ENCODE assay signal across 1 cellular context in the genomic region with DNA sequence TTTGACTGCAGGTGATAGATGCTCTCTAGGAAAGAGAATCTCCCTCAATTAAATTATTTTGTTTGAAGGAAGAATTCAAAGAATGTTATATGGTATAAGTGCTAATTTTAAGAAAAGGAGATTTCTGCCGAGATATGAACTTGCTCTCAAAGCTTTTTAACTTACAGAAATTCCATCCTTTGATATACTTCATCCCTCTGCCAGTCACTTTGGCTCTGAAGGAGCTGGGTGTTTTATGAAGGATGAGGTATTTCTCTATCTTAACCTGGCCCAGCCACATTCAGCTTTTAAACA.
TF ChIP-seq lines count a peak whose summit lies in the region.

No MANE protein-coding gene starts in this region.

TF ChIP-seq in WTC11, 78 proteins besides CTCF, POLR2A, EP300 and RAD21 (continued from another document):
- TF ChIP-seq ERG (CRISPR knock-in tag; IDR thresholded peaks at IDR 0.05) (no peak), ZNF532 (CRISPR knock-in tag; IDR thresholded peaks at IDR 0.05; ENCODE audit: borderline replicate concordance) (no peak), E2F1 (CRISPR knock-in tag; IDR thresholded peaks at IDR 0.05) (no peak), USF1 (CRISPR knock-in tag; IDR thresholded peaks at IDR 0.05) (no peak)
- TF ChIP-seq, protein P1, sequence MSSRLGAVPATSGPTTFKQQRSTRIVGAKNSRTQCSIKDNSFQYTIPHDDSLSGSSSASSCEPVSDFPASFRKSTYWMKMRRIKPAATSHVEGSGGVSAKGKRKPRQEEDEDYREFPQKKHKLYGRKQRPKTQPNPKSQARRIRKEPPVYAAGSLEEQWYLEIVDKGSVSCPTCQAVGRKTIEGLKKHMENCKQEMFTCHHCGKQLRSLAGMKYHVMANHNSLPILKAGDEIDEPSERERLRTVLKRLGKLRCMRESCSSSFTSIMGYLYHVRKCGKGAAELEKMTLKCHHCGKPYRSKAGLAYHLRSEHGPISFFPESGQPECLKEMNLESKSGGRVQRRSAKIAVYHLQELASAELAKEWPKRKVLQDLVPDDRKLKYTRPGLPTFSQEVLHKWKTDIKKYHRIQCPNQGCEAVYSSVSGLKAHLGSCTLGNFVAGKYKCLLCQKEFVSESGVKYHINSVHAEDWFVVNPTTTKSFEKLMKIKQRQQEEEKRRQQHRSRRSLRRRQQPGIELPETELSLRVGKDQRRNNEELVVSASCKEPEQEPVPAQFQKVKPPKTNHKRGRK (CRISPR knock-in tag; IDR thresholded peaks at IDR 0.05; ENCODE audit: borderline replicate concordance), result no peak
